ENCODE assay signal across 11 cellular contexts in genomic region chr14:99395904-99396530, GRCh38.
DNase-seq lines count a peak whose midpoint lies in the region; ATAC-seq and TF ChIP-seq lines count a peak whose summit lies in the region.
"Had no signal": no experiment of that assay in that cellular context is flagged by ENCODE, and none has a peak within 500 bp of the region (broad histone marks: within the 10 kb centered on the region; RNA-seq: fewer than 3 reads in every experiment).

No MANE protein-coding gene starts in this region.

- no peak overlapping the region for H3K27ac Mint-ChIP-seq in MCF 10A (ENCODE audit: low read depth, unreplicated experiment)

- H3K27me3 ChIP-seq in breast epithelium (no peaks in the 10 kb centered on the region), thyroid gland (no peaks in the 10 kb centered on the region), upper lobe of right lung (no peaks in the 10 kb centered on the region)
- H3K27me3 ChIP-seq: esophagus muscularis mucosa had no signal

- no peak overlapping the region for H3K27ac ChIP-seq in breast epithelium
- peak overlapping the region; percentile 59 for H3K27ac ChIP-seq in VCaP
- H3K27ac ChIP-seq in thyroid gland, result no peak overlapping the region
- H3K27ac ChIP-seq in upper lobe of right lung, result no peak overlapping the region
- H3K27ac ChIP-seq: esophagus muscularis mucosa had no signal

- no TSS peak for BruUV-seq in MCF 10A (replicated peaks; lab: Mats Ljungman, UMichigan)

- peaks cover 10% of the 10 kb centered on the region for H3K36me3 ChIP-seq in breast epithelium
- peaks cover 14 to 32% of the 10 kb centered on the region in 2 donors for H3K36me3 ChIP-seq in thyroid gland
- peaks cover 60% of the 10 kb centered on the region for H3K36me3 ChIP-seq in upper lobe of right lung

- TF ChIP-seq POLR2A in breast epithelium (IDR thresholded peaks at IDR 0.05) (no peak), thyroid gland (IDR thresholded peaks at IDR 0.05) (no peak)

- H3K36me3 Mint-ChIP-seq in MCF 10A (ENCODE audit: insufficient read depth, unreplicated experiment), result peaks cover 50% of the 10 kb centered on the region

- H3K9me3 ChIP-seq in breast epithelium (no peaks in the 10 kb centered on the region), thyroid gland (no peaks in the 10 kb centered on the region), upper lobe of right lung (no peaks in the 10 kb centered on the region)
- H3K9me3 ChIP-seq: Caco-2, esophagus muscularis mucosa had no signal

- H3K4me3 ChIP-seq in breast epithelium, result no peak overlapping the region
- no peak overlapping the region for H3K4me3 ChIP-seq in fibroblast of pulmonary artery (replicated peaks; ENCODE audit: low read depth, low read length)
- no peak overlapping the region for H3K4me3 ChIP-seq in thyroid gland (replicated peaks in 1 of 3)
- H3K4me3 ChIP-seq in upper lobe of right lung, result no peak overlapping the region
- H3K4me3 ChIP-seq: esophagus muscularis mucosa had no signal

- intact Hi-C loops in MCF 10A (cut with micrococcal nuclease), result no loop called here
- intact Hi-C loops in breast epithelium (cut with DNase I; ENCODE audit: low total_unique reads), result no loop called here
- intact Hi-C loops in thyroid gland (cut with DNase I), result no loop called here
- intact Hi-C loops in upper lobe of right lung (cut with DNase I), result no loop called here

- no peak overlapping the region for H3K4me3 Mint-ChIP-seq in MCF 10A (ENCODE audit: unreplicated experiment)

- ATAC-seq in upper lobe of right lung (no peak), GM18868 (IDR thresholded peaks at IDR 0.05; ENCODE audit: unreplicated experiment) (no peak)
- ATAC-seq: Panc1 had no signal

- TF ChIP-seq CTCF in MCF 10A (IDR thresholded peaks at IDR 0.05; ENCODE audit: unreplicated experiment) (no peak), breast epithelium (IDR thresholded peaks at IDR 0.05) (no peak), VCaP (conservative IDR thresholded peaks at IDR 0.05) (no peak), fibroblast of pulmonary artery (IDR thresholded peaks at IDR 0.05; ENCODE audit: low read length, missing control alignments) (no peak), thyroid gland (IDR thresholded peaks at IDR 0.05) (no peak), upper lobe of right lung (IDR thresholded peaks at IDR 0.05) (no peak)

- H3K9me3 Mint-ChIP-seq in MCF 10A (ENCODE audit: unreplicated experiment), result no peaks in the 10 kb centered on the region

- WGBS in thyroid gland, 2 donors, result 53 to 64% methylated on average over 10 of the region's 10 CpGs

- DNase-seq in MCF 10A (ENCODE audit: unreplicated experiment) (peak; percentile 52), breast epithelium (ENCODE audit: low spot score in 2 of 2) (no peak), fibroblast of pulmonary artery (ENCODE audit: low read depth) (peak; percentile 24), thyroid gland (peak; percentile 51 to 57), NCI-H69 (lab: John Stamatoyannopoulos, UW) (no peak), upper lobe of right lung (no peak)
- DNase-seq: Caco-2 had no signal

- CTCF ChIA-PET in MCF 10A (lab: Yijun Ruan, JAX), result interaction anchor here (0.9 to 1.9 kb wide), 3 partner anchors 10 to 22 kb away, joined by 3 to 6 read pairs (median 4); no protein-coding TSS in a partner anchor

- no peaks in the 10 kb centered on the region for H3K4me1 Mint-ChIP-seq in MCF 10A (ENCODE audit: insufficient read depth, unreplicated experiment)

- POLR2A ChIA-PET in MCF 10A (lab: Yijun Ruan, JAX), result interaction anchor here (1.1 kb wide), 2 partner anchors 16 to 21 kb away, joined by 3 read pairs; no protein-coding TSS in a partner anchor

- H3K27me3 Mint-ChIP-seq in MCF 10A (ENCODE audit: insufficient read depth, unreplicated experiment), result no peaks in the 10 kb centered on the region

- H3K4me1 ChIP-seq in breast epithelium (no peaks in the 10 kb centered on the region), thyroid gland (peaks cover 0 to 11% of the 10 kb centered on the region in 2 donors), upper lobe of right lung (peaks cover 6% of the 10 kb centered on the region)
- H3K4me1 ChIP-seq: Caco-2, esophagus muscularis mucosa had no signal

Comparison
In these comparisons a context has a peak if more than half of its experiments do, and no peak if none do; other contexts are left out.
1. DNase-seq: peak in MCF 10A (single experiment), fibroblast of pulmonary artery (single experiment) and thyroid gland (2 of 2); none in breast epithelium (0 of 2), NCI-H69 (single experiment) and upper lobe of right lung (single experiment).